Comparison of ENCODE assay signal across 3 cellular contexts in genomic region chr3:167835359-167835758, GRCh38.
TF ChIP-seq lines count a peak whose summit lies in the region.

No MANE protein-coding gene starts in this region.

TF ChIP-seq in A549, 52 proteins besides CTCF, POLR2A, EP300 and RAD21:
- TF ChIP-seq MAFK (IDR thresholded peaks at IDR 0.05; ENCODE audit: partially characterized antibody): peak; percentile 68
- TF ChIP-seq, protein P1, sequence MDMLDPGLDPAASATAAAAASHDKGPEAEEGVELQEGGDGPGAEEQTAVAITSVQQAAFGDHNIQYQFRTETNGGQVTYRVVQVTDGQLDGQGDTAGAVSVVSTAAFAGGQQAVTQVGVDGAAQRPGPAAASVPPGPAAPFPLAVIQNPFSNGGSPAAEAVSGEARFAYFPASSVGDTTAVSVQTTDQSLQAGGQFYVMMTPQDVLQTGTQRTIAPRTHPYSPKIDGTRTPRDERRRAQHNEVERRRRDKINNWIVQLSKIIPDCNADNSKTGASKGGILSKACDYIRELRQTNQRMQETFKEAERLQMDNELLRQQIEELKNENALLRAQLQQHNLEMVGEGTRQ (IDR thresholded peaks at IDR 0.05): no peak

TF ChIP-seq in IMR-90, 13 proteins besides CTCF, POLR2A, EP300 and RAD21:
- TF ChIP-seq CEBPB (IDR thresholded peaks at IDR 0.05; ENCODE audit: low read depth, low read length) (no peak), MAFK (IDR thresholded peaks at IDR 0.05; ENCODE audit: low read depth, low read length) (peak; percentile 69)

TF ChIP-seq in H1, 55 proteins besides CTCF, POLR2A, EP300 and RAD21:
- TF ChIP-seq JUN (IDR thresholded peaks at IDR 0.05; ENCODE audit: low read depth, low read length) (no peak), MAFK (IDR thresholded peaks at IDR 0.05; ENCODE audit: low read depth, low read length) (peak; percentile 32; the same call in 1 of the 2 replicates), KDM5A (IDR thresholded peaks at IDR 0.05; ENCODE audit: low read length) (no peak)
